Comparison of ENCODE assay signal across 21 cellular contexts in genomic region chr15:51284871-51285270, GRCh38. TPM values are rescaled to one million over a fixed set of nuclear protein-coding genes. Genes with fewer than 3 reads are reported as not detected.
DNase-seq lines count a peak whose midpoint lies in the region; ATAC-seq, FAIRE-seq and TF ChIP-seq lines count a peak whose summit lies in the region.
"Had no signal": no experiment of that assay in that cellular context is flagged by ENCODE, and none has a peak within 500 bp of the region (broad histone marks: within the 10 kb centered on the region; RNA-seq: fewer than 3 reads in every experiment).

No MANE protein-coding gene starts in this region.

- H3K4me3 ChIP-seq in DND-41 (ENCODE audit: low read depth in 1 of 2, low read length in 2 of 2) (no peak overlapping the region), GM12878 (no peak overlapping the region), SJCRH30 (no peak overlapping the region)
- H3K4me3 ChIP-seq in CD4-positive, alpha-beta memory T cell (ENCODE audit: low read length in 2 of 2): no peak overlapping the region
- H3K4me3 ChIP-seq: HAP-1 had no signal

- H3K9me3 Mint-ChIP-seq in CD4-positive, alpha-beta memory T cell: no peaks in the 10 kb centered on the region
- H3K9me3 Mint-ChIP-seq: CD14-positive monocyte; CD4-positive, alpha-beta T cell; HFFc6 had no signal

- intact Hi-C loops in GM12878 (cut with micrococcal nuclease; ENCODE audit: unreplicated experiment): loop anchor here (5.0 kb wide), 1 partner anchor 212 kb away; no protein-coding TSS in a partner anchor
- intact Hi-C loops in CD4-positive, alpha-beta memory T cell (cut with micrococcal nuclease): no loop called here

- TF ChIP-seq EP300 in GM12878 (IDR thresholded peaks at IDR 0.05; ENCODE audit: borderline replicate concordance in 1 of 2, control insufficient read depth in 1 of 2, low read depth in 2 of 2, low read length in 2 of 2): no peak

- SMC1A ChIA-PET in GM12878 (lab: Charles Lee; ENCODE audit: uncharacterized antibody, unreplicated experiment): interaction anchor here (1.8 to 4.1 kb wide), 3 partner anchors 55 to 122 kb away, joined by 5 to 26 read pairs (median 22); no protein-coding TSS in a partner anchor

- no peak overlapping the region for H3K4me3 Mint-ChIP-seq in CD4-positive, alpha-beta memory T cell
- H3K4me3 Mint-ChIP-seq: CD14-positive monocyte; CD4-positive, alpha-beta T cell; HFFc6 had no signal

- peak overlapping the region; percentile 29; the same call in 1 of the 2 replicates for H2AFZ ChIP-seq in DND-41 (ENCODE audit: low read depth, low read length)
- no peak overlapping the region for H2AFZ ChIP-seq in GM12878 (ENCODE audit: control insufficient read depth, low read depth, low read length)

- DNase-seq in DND-41: peak; percentile 69
- no peak for DNase-seq in GM12878 (ENCODE audit: low read depth, low spot score)
- no peak for DNase-seq in CD4-positive, alpha-beta memory T cell
- DNase-seq in DMS53 (lab: John Stamatoyannopoulos, UW): no peak
- no peak for DNase-seq in SJCRH30
- DNase-seq: Calu3; CD4-positive, alpha-beta T cell; COR-L47; EL; GDM1; GOT3; HFFc6 had no signal

- no peak for TF ChIP-seq RAD21 in GM12878 (IDR thresholded peaks at IDR 0.05; ENCODE audit: insufficient read depth, low read depth, low read length)

- in situ Hi-C loops in GM12878 (cut with MboI): loop anchor here (5.0 kb wide), 1 partner anchor 97 kb away; no protein-coding TSS in a partner anchor

- H3K9ac ChIP-seq in DND-41 (ENCODE audit: low read depth, low read length): no peak overlapping the region
- no peak overlapping the region for H3K9ac ChIP-seq in GM12878 (ENCODE audit: control insufficient read depth, insufficient read depth, low read length)

- no peak for FAIRE-seq in GM12878 (lab: Jason Lieb, UNC)
- FAIRE-seq: GM12892, GM19239, H54 had no signal

- ATAC-seq in DND-41 (ENCODE audit: insufficient read depth, low read depth): peak; percentile 84
- ATAC-seq in GM12878: no peak
- ATAC-seq in GM21723 (IDR thresholded peaks at IDR 0.05; ENCODE audit: unreplicated experiment): no peak

- H3K4me1 Mint-ChIP-seq in CD4-positive, alpha-beta memory T cell: peaks cover 0 to 7% (median 2%) of the 10 kb centered on the region in 4 donors

- RAD21 ChIA-PET in GM12878 (lab: Charles Lee; ENCODE audit: unreplicated experiment): no interaction called here

- H3K9me3 ChIP-seq in DND-41 (ENCODE audit: insufficient read depth, low read length, severe bottlenecking) (no peaks in the 10 kb centered on the region), KOPT-K1 (ENCODE audit: insufficient read depth, low read length, poor library complexity, severe bottlenecking) (no peaks in the 10 kb centered on the region), GM12878 (replicated peaks; ENCODE audit: control insufficient read depth, insufficient read depth, low read length) (no peaks in the 10 kb centered on the region; the same call in 2 of the 3 replicates), SJCRH30 (replicated peaks) (no peaks in the 10 kb centered on the region)
- no peaks in the 10 kb centered on the region for H3K9me3 ChIP-seq in CD4-positive, alpha-beta memory T cell (ENCODE audit: control insufficient read depth in 1 of 2, low read length in 2 of 2)
- H3K9me3 ChIP-seq: HAP-1 had no signal

- H3K27ac Mint-ChIP-seq in CD4-positive, alpha-beta memory T cell: no peak overlapping the region
- H3K27ac Mint-ChIP-seq: CD14-positive monocyte; CD4-positive, alpha-beta T cell; HFFc6 had no signal

- H3K79me2 ChIP-seq in DND-41 (ENCODE audit: insufficient read depth, low read length): no peaks in the 10 kb centered on the region
- no peaks in the 10 kb centered on the region for H3K79me2 ChIP-seq in GM12878 (ENCODE audit: control insufficient read depth, insufficient read depth, low read length)

- H3K27me3 ChIP-seq in DND-41 (ENCODE audit: insufficient read depth, low read length, poor library complexity): no peaks in the 10 kb centered on the region
- no peaks in the 10 kb centered on the region; a peak in 2 of 4 replicates for H3K27me3 ChIP-seq in GM12878 (replicated peaks in 1 of 2; ENCODE audit: control insufficient read depth in 2 of 2, insufficient read depth in 2 of 2, low read length in 1 of 2)
- H3K27me3 ChIP-seq in CD4-positive, alpha-beta memory T cell (ENCODE audit: insufficient read depth, low read length): no peaks in the 10 kb centered on the region
- H3K27me3 ChIP-seq in SJCRH30: no peaks in the 10 kb centered on the region

- POLR2A ChIA-PET in GM12878 (lab: Charles Lee): no interaction called here
- POLR2A ChIA-PET in CD4-positive, alpha-beta memory T cell (lab: Charles Lee; ENCODE audit: partially characterized antibody): no interaction called here

- no TSS peak for BruUV-seq in GM12878 (replicated peaks; lab: Mats Ljungman, UMichigan)

- H4K20me1 ChIP-seq in DND-41 (ENCODE audit: insufficient read depth, low read length) (no peaks in the 10 kb centered on the region), GM12878 (ENCODE audit: control insufficient read depth, insufficient read depth) (no peaks in the 10 kb centered on the region; the same call in 1 of the 2 replicates)

- no peaks in the 10 kb centered on the region for H3K36me3 Mint-ChIP-seq in CD4-positive, alpha-beta memory T cell
- H3K36me3 Mint-ChIP-seq: CD14-positive monocyte had no signal

- H3K4me2 ChIP-seq in DND-41 (ENCODE audit: insufficient read depth, low read length) (no peak overlapping the region), GM12878 (ENCODE audit: control insufficient read depth, insufficient read depth) (no peak overlapping the region)

- CTCF ChIA-PET in GM12878 (lab: Yijun Ruan, JAX): interaction anchor here (0.9 to 8.9 kb wide), 5 partner anchors 57 to 214 kb away, joined by 3 to 92 read pairs (median 4); no protein-coding TSS in a partner anchor
- CTCF ChIA-PET in CD4-positive, alpha-beta memory T cell (lab: Charles Lee; ENCODE audit: partially characterized antibody): no interaction called here

- peaks cover 0 to 2% of the 10 kb centered on the region in 2 donors for H3K27me3 Mint-ChIP-seq in CD4-positive, alpha-beta memory T cell
- H3K27me3 Mint-ChIP-seq: CD4-positive, alpha-beta T cell had no signal

- H3K4me1 ChIP-seq in DND-41 (ENCODE audit: insufficient read depth, low read length) (peaks cover 14% of the 10 kb centered on the region), GM12878 (ENCODE audit: control insufficient read depth, insufficient read depth, low read length) (peaks cover 10% of the 10 kb centered on the region), SJCRH30 (peaks cover 12% of the 10 kb centered on the region)
- no peaks in the 10 kb centered on the region for H3K4me1 ChIP-seq in CD4-positive, alpha-beta memory T cell (ENCODE audit: insufficient read depth, low read length)
- H3K4me1 ChIP-seq: HAP-1 had no signal

- H3K27ac ChIP-seq in DND-41 (ENCODE audit: low read length) (no peak overlapping the region), KOPT-K1 (ENCODE audit: low read depth, low read length, poor library complexity, severe bottlenecking) (peak overlapping the region; percentile 86), GM12878 (ENCODE audit: control insufficient read depth, insufficient read depth) (no peak overlapping the region), SJCRH30 (no peak overlapping the region)
- H3K27ac ChIP-seq in CD4-positive, alpha-beta memory T cell (ENCODE audit: low read depth, low read length): no peak overlapping the region

- H3K36me3 ChIP-seq in DND-41 (ENCODE audit: insufficient read depth, low read length) (no peaks in the 10 kb centered on the region), KOPT-K1 (ENCODE audit: insufficient read depth, low read length) (no peaks in the 10 kb centered on the region), GM12878 (ENCODE audit: control insufficient read depth in 2 of 2, insufficient read depth in 2 of 2, low read length in 1 of 2) (no peaks in the 10 kb centered on the region), SJCRH30 (no peaks in the 10 kb centered on the region)
- H3K36me3 ChIP-seq in CD4-positive, alpha-beta memory T cell (ENCODE audit: insufficient read depth, low read length): no peaks in the 10 kb centered on the region
- H3K36me3 ChIP-seq: HAP-1 had no signal

- 36% methylated on average over 6 of the region's 6 CpGs for WGBS in GM12878 (ENCODE audit: insufficient coverage, insufficient replicate concordance, low lambda C conversion rate, missing lambda C conversion rate)

- TF ChIP-seq CTCF in DND-41 (IDR thresholded peaks at IDR 0.05; ENCODE audit: borderline replicate concordance, extremely low read depth, low read length, poor library complexity, severe bottlenecking): no peak
- TF ChIP-seq CTCF in GM12878 (IDR thresholded peaks at IDR 0.05 in 2 of 3, conservative IDR thresholded peaks at IDR 0.05 in 1 of 3; ENCODE audit: control insufficient read depth in 2 of 3, extremely low read depth in 1 of 3, insufficient read depth in 1 of 3, low read depth in 3 of 3, low read length in 3 of 3): no peak

- no peak for TF ChIP-seq POLR2A in GM12878 (IDR thresholded peaks at IDR 0.05; ENCODE audit: low read depth, low read length)

RNA-seq across cellular contexts. Expression of gene CYP19A1, which starts 53.5 kb away (rescaled TPM):
- total RNA-seq in GM12878 (2013; cell fraction: nucleolus; rRNA removed): not detected in 2 replicates
- total RNA-seq in GM12878 (2014; rRNA removed) (0.96 and 2.1 TPM in 2 replicates), GM12878 (2014; rRNA removed; fragmentation: Illumina TruSeq; extraction: Trizol) (0.63 and 1.1 TPM in 2 replicates), GM12878 (2021) (1.2 and 1.4 TPM in 2 replicates)
- not detected for polyA plus RNA-seq in GM12878 (2011; ENCODE audit: low read depth)
- polyA plus RNA-seq in GM12878 (2011; rRNA removed) (0.35 and 1.3 TPM in 2 replicates), GM12878 (2014; fragmentation: Illumina TruSeq; extraction: Trizol) (0.76 and 4.2 TPM in 2 replicates), GM12878 (2014; fragmentation: Nextera tagmentation; extraction: Ambion mirVana) (1 to 10 TPM; 1.3 to 1.8 TPM), GM12878 (2014; rRNA removed) (0.08 and 1.3 TPM in 2 replicates), GM12878 (2016; fragmentation: Nextera tagmentation; extraction: Ambion mirVana) (under 1 TPM; 0.59 to 0.63 TPM)
- polyA plus RNA-seq in GM12878 (2011; cell fraction: cytosol; rRNA removed): 0.20 and 0.27 TPM in 2 replicates
- polyA plus RNA-seq in GM12878 (2011; cell fraction: nucleus; rRNA removed): 0.56 and 0.88 TPM in 2 replicates
- polyA plus RNA-seq in GM12878 (2012): 0.29 TPM in 1 of 2 replicates, not detected in the other
- polyA minus RNA-seq in GM12878 (2011; rRNA and poly(A)+ RNA removed): 0.36 TPM in 1 of 2 replicates, not detected in the other
- polyA minus RNA-seq in GM12878 (2011; cell fraction: cytosol; rRNA and poly(A)+ RNA removed): not detected in 2 replicates
- polyA minus RNA-seq in GM12878 (2011; cell fraction: nucleus; rRNA and poly(A)+ RNA removed): 0.36 TPM in 1 of 2 replicates, not detected in the other
- total RNA-seq in CD4-positive, alpha-beta memory T cell: not detected
- not detected for polyA plus RNA-seq in CD4-positive, alpha-beta memory T cell
- not detected in 2 replicates for total RNA-seq in SJCRH30 (2014; rRNA removed; shearing (Covaris generic))
- total RNA-seq: A172; Calu3; CD4-positive, alpha-beta T cell had no signal
- polyA plus RNA-seq: CD14-positive monocyte had no signal

RNA-seq across cellular contexts. Expression of gene GLDN, which starts 56.6 kb away (rescaled TPM):
- not detected in 2 replicates for total RNA-seq in GM12878 (2013; cell fraction: nucleolus; rRNA removed)
- total RNA-seq in GM12878 (2014; rRNA removed): not detected in 2 replicates
- total RNA-seq in GM12878 (2014; rRNA removed; fragmentation: Illumina TruSeq; extraction: Trizol): not detected in 2 replicates
- total RNA-seq in GM12878 (2021): 0.13 TPM in 1 of 2 replicates, not detected in the other
- polyA plus RNA-seq in GM12878 (2011; ENCODE audit: low read depth): not detected
- not detected in 2 replicates for polyA plus RNA-seq in GM12878 (2011; rRNA removed)
- polyA plus RNA-seq in GM12878 (2011; cell fraction: cytosol; rRNA removed): not detected in 2 replicates
- polyA plus RNA-seq in GM12878 (2011; cell fraction: nucleus; rRNA removed): not detected in 2 replicates
- polyA plus RNA-seq in GM12878 (2012): not detected in 2 replicates
- polyA plus RNA-seq in GM12878 (2014; fragmentation: Illumina TruSeq; extraction: Trizol): not detected in 2 replicates
- polyA plus RNA-seq in GM12878 (2014; fragmentation: Nextera tagmentation; extraction: Ambion mirVana): not detected
- polyA plus RNA-seq in GM12878 (2014; rRNA removed): not detected in 2 replicates
- not detected for polyA plus RNA-seq in GM12878 (2016; fragmentation: Nextera tagmentation; extraction: Ambion mirVana)
- polyA minus RNA-seq in GM12878 (2011; rRNA and poly(A)+ RNA removed): not detected in 2 replicates
- not detected in 2 replicates for polyA minus RNA-seq in GM12878 (2011; cell fraction: cytosol; rRNA and poly(A)+ RNA removed)
- polyA minus RNA-seq in GM12878 (2011; cell fraction: nucleus; rRNA and poly(A)+ RNA removed): not detected in 2 replicates
- total RNA-seq in CD4-positive, alpha-beta memory T cell: not detected
- polyA plus RNA-seq in CD4-positive, alpha-beta memory T cell: not detected
- 0.18 and 0.43 TPM in 2 replicates for total RNA-seq in SJCRH30 (2014; rRNA removed; shearing (Covaris generic))
- total RNA-seq: A673; Calu3; CD4-positive, alpha-beta T cell; HFFc6 had no signal
- polyA plus RNA-seq: CD14-positive monocyte had no signal
